ENCODE assay signal across 8 cellular contexts in the genomic region with DNA sequence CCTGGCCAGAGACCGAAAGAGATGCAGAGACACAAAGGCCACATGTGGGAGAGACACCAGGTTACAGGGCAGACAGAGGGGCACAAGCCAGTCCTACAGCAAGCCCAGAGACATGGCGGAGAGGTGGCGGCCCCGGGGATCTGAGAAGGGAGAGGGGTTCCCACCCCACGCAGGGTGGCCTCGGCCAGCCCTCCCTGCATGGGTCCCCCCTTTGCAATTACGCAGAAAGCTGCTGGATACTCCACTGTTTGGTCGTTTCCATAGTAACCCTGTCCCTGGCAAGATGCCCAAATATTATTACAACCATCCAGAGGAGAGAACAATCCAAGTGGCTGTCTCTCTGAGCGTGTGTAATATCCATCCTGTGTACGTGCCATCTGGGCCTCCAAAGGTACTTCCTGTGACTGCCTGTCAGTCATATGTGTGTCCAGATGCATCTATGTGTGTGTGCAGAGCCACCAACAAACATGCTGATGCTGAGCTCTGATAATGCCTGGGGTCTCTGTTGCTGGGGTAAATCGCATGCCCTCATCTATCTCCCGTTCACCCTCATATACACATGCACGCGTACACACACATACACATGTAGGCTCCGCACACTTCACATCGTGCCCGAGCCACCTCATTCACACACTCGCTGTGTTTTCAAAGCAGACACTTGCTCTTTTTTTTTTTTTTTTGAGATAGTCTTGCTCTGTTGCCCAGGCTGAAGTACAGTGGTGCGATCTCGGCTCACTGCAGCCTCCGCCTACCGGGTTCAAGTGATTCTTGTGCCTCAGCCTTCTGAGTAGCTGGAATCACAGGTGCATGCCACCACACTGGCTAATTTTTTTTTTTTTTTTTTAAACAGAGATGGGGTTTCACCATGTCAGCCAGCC. TPM values are rescaled to one million over a fixed set of nuclear protein-coding genes. Genes with fewer than 3 reads are reported as not detected.
DNase-seq lines count a peak whose midpoint lies in the region; ATAC-seq and TF ChIP-seq lines count a peak whose summit lies in the region.

No MANE protein-coding gene starts in this region.

- TF ChIP-seq CTCF in adrenal gland (IDR thresholded peaks at IDR 0.05): no peak

- H3K9me3 ChIP-seq in adrenal gland (replicated peaks in 1 of 3): no peaks in the 10 kb centered on the region
- H3K9me3 ChIP-seq in thymus (ENCODE audit: control insufficient read depth): no peaks in the 10 kb centered on the region

- no peak overlapping the region for H3K56ac ChIP-seq in mesendoderm (ENCODE audit: low read length)

- H4K5ac ChIP-seq in mesendoderm (ENCODE audit: low read length): no peak overlapping the region

- TF ChIP-seq POLR2A in adrenal gland (IDR thresholded peaks at IDR 0.05): no peak

- WGBS in adrenal gland, 4 donors: 47 to 63% (median 58%) methylated on average over 18 to 22 of the region's 22 CpGs
- WGBS in thymus: 86% methylated on average over 22 of the region's 22 CpGs
- WGBS in mesendoderm (ENCODE audit: extremely low coverage, insufficient coverage, low lambda C conversion rate): no CpG with 5 or more reads among the region's 22 CpGs

- H3K79me2 ChIP-seq in mesendoderm (ENCODE audit: control insufficient read depth, insufficient read depth, low read length): peaks cover 75% of the 10 kb centered on the region

- H3K4me3 ChIP-seq in adrenal gland: no peak overlapping the region
- H3K4me3 ChIP-seq in thymus (ENCODE audit: low read length): no peak overlapping the region
- no peak overlapping the region for H3K4me3 ChIP-seq in mesendoderm (ENCODE audit: low read length)

- no peak overlapping the region for H3K23ac ChIP-seq in mesendoderm (ENCODE audit: low read length)

- H3K4me2 ChIP-seq in mesendoderm (ENCODE audit: low read length): no peak overlapping the region

- H2BK15ac ChIP-seq in mesendoderm (replicated peaks; ENCODE audit: low read depth): no peak overlapping the region

- H3K79me1 ChIP-seq in mesendoderm (ENCODE audit: low read length): peaks cover 24% of the 10 kb centered on the region

- H2BK5ac ChIP-seq in mesendoderm (ENCODE audit: low read length): no peak overlapping the region

- intact Hi-C loops in adrenal gland (cut with DNase I): no loop called here

- ATAC-seq in GM21367 (IDR thresholded peaks at IDR 0.05; ENCODE audit: unreplicated experiment) (no peak), HG02840 (IDR thresholded peaks at IDR 0.05; ENCODE audit: low FRiP score, unreplicated experiment) (no peak)

- H3K27me3 ChIP-seq in adrenal gland (no peaks in the 10 kb centered on the region), thymus (ENCODE audit: control insufficient read depth, insufficient read depth) (peaks cover 17% of the 10 kb centered on the region), mesendoderm (ENCODE audit: insufficient read depth, low read length, poor library complexity) (no peaks in the 10 kb centered on the region)

- peak; percentile 77 for DNase-seq in AG08395 (ENCODE audit: low spot score)
- DNase-seq in NAMALWA (ENCODE audit: low spot score): peak; percentile 75
- DNase-seq in adrenal gland: peak in 5 of 7 donors; percentile 62 to 84 (median 73)
- DNase-seq in hepatic stellate cell (ENCODE audit: low spot score): peak; percentile 74
- no peak for DNase-seq in mesendoderm

- H4K8ac ChIP-seq in mesendoderm (ENCODE audit: low read depth, low read length): no peak overlapping the region

- H3K9ac ChIP-seq in mesendoderm (ENCODE audit: low read length): no peak overlapping the region

- H3K4me1 ChIP-seq in adrenal gland (replicated peaks in 1 of 2) (peaks cover 19 to 45% of the 10 kb centered on the region in 2 donors), thymus (ENCODE audit: control insufficient read depth, insufficient read depth, low read length) (peaks cover 6% of the 10 kb centered on the region), mesendoderm (ENCODE audit: control insufficient read depth, low read depth, low read length) (peaks cover 14% of the 10 kb centered on the region)

- no peak overlapping the region for H2AK5ac ChIP-seq in mesendoderm (ENCODE audit: low read length)

- H2BK120ac ChIP-seq in mesendoderm (ENCODE audit: low read depth, low read length): no peak overlapping the region

- H3K4ac ChIP-seq in mesendoderm (ENCODE audit: low read depth, low read length): no peak overlapping the region

- H3K27ac ChIP-seq in adrenal gland (peak overlapping the region in 2 of 5 donors; percentile 59 to 74), thymus (ENCODE audit: low read depth) (peak overlapping the region; percentile 75), mesendoderm (ENCODE audit: low read depth, low read length) (no peak overlapping the region)

- H3K36me3 ChIP-seq in adrenal gland (replicated peaks in 1 of 2) (peaks cover 0 to 23% of the 10 kb centered on the region in 2 donors), thymus (ENCODE audit: control insufficient read depth, insufficient read depth) (no peaks in the 10 kb centered on the region), mesendoderm (ENCODE audit: control insufficient read depth, insufficient read depth, low read length) (peaks cover 10% of the 10 kb centered on the region)

- no peak overlapping the region for H3K18ac ChIP-seq in mesendoderm (ENCODE audit: low read length)

RNA-seq across cellular contexts. Expression of a gene that starts 5.5 kb away (rescaled TPM):
- 10 to 100 TPM in 7 of 8 donors, 1 to 10 TPM in 1; 7.4 to 82.3 (median 38.9) TPM for total RNA-seq in adrenal gland
- polyA plus RNA-seq in adrenal gland (100 to 1,000 TPM in 2 of 3 donors, 10 to 100 TPM in 1; 13.4 to 233 (median 144) TPM), thymus (12.6 TPM)
- 56.1 TPM for polyA plus RNA-seq in mesendoderm (2013, experiment 1 of 2)
- 55.8 TPM for polyA plus RNA-seq in mesendoderm (2013, experiment 2 of 2)

RNA-seq across cellular contexts. Expression of a gene that starts 9.9 kb away (rescaled TPM):
- total RNA-seq in adrenal gland: 100 to 1,000 TPM; 138 to 315 (median 235) TPM
- polyA plus RNA-seq in adrenal gland (100 to 1,000 TPM; 240 to 556 (median 328) TPM), thymus (206 TPM)
- polyA plus RNA-seq in mesendoderm (2013, experiment 1 of 2): 307 TPM
- polyA plus RNA-seq in mesendoderm (2013, experiment 2 of 2): 321 TPM

RNA-seq across cellular contexts. Expression of a gene that starts 12.5 kb away (rescaled TPM):
- total RNA-seq in adrenal gland: 10 to 100 TPM in 7 of 8 donors, 1 to 10 TPM in 1; 9.9 to 78.7 (median 49.7) TPM
- 10 to 100 TPM; 36.1 to 45.7 (median 43.2) TPM for polyA plus RNA-seq in adrenal gland
- polyA plus RNA-seq in thymus: 22.5 TPM
- polyA plus RNA-seq in mesendoderm (2013, experiment 1 of 2): 7.5 TPM
- 8.7 TPM for polyA plus RNA-seq in mesendoderm (2013, experiment 2 of 2)

RNA-seq across cellular contexts. Expression of a gene that starts 37.6 kb away (rescaled TPM):
- 100 to 1,000 TPM in 4 of 8 donors, 10 to 100 TPM in 4; 63.7 to 191 (median 99.8) TPM for total RNA-seq in adrenal gland
- polyA plus RNA-seq in adrenal gland: 100 to 1,000 TPM in 1 of 3 donors, 10 to 100 TPM in 2; 27.3 to 339 (median 50.5) TPM
- 124 TPM for polyA plus RNA-seq in thymus
- polyA plus RNA-seq in mesendoderm (2013, experiment 1 of 2): 5.4 TPM
- polyA plus RNA-seq in mesendoderm (2013, experiment 2 of 2): 5.4 TPM

RNA-seq across cellular contexts. Expression of a gene that starts 56.7 kb away (rescaled TPM):
- total RNA-seq in adrenal gland: 10 to 100 TPM; 48.5 to 92.4 (median 74.9) TPM
- polyA plus RNA-seq in adrenal gland (10 to 100 TPM; 30.0 to 49.9 (median 44.0) TPM), thymus (17.8 TPM)
- 35.3 TPM for polyA plus RNA-seq in mesendoderm (2013, experiment 1 of 2)
- polyA plus RNA-seq in mesendoderm (2013, experiment 2 of 2): 35.2 TPM
